ENCODE assay signal across 1 cellular context in genomic region chr1:39690943-39691382, GRCh38.
TF ChIP-seq lines count a peak whose summit lies in the region.

No MANE protein-coding gene starts in this region.

TF ChIP-seq in SK-N-SH treated with all-trans-retinoic acid at 6 μM for 48 hours, 23 proteins besides CTCF, POLR2A, EP300 and RAD21 (continued from another document):
- TF ChIP-seq, protein P1, sequence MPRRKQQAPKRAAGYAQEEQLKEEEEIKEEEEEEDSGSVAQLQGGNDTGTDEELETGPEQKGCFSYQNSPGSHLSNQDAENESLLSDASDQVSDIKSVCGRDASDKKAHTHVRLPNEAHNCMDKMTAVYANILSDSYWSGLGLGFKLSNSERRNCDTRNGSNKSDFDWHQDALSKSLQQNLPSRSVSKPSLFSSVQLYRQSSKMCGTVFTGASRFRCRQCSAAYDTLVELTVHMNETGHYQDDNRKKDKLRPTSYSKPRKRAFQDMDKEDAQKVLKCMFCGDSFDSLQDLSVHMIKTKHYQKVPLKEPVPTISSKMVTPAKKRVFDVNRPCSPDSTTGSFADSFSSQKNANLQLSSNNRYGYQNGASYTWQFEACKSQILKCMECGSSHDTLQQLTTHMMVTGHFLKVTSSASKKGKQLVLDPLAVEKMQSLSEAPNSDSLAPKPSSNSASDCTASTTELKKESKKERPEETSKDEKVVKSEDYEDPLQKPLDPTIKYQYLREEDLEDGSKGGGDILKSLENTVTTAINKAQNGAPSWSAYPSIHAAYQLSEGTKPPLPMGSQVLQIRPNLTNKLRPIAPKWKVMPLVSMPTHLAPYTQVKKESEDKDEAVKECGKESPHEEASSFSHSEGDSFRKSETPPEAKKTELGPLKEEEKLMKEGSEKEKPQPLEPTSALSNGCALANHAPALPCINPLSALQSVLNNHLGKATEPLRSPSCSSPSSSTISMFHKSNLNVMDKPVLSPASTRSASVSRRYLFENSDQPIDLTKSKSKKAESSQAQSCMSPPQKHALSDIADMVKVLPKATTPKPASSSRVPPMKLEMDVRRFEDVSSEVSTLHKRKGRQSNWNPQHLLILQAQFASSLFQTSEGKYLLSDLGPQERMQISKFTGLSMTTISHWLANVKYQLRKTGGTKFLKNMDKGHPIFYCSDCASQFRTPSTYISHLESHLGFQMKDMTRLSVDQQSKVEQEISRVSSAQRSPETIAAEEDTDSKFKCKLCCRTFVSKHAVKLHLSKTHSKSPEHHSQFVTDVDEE (CRISPR knock-in tag; IDR thresholded peaks at IDR 0.05) = no peak
- TF ChIP-seq, protein P2, sequence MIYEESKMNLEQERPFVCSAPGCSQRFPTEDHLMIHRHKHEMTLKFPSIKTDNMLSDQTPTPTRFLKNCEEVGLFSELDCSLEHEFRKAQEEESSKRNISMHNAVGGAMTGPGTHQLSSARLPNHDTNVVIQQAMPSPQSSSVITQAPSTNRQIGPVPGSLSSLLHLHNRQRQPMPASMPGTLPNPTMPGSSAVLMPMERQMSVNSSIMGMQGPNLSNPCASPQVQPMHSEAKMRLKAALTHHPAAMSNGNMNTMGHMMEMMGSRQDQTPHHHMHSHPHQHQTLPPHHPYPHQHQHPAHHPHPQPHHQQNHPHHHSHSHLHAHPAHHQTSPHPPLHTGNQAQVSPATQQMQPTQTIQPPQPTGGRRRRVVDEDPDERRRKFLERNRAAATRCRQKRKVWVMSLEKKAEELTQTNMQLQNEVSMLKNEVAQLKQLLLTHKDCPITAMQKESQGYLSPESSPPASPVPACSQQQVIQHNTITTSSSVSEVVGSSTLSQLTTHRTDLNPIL (CRISPR knock-in tag; IDR thresholded peaks at IDR 0.05; ENCODE audit: low read depth) = no peak
- TF ChIP-seq, protein P3, sequence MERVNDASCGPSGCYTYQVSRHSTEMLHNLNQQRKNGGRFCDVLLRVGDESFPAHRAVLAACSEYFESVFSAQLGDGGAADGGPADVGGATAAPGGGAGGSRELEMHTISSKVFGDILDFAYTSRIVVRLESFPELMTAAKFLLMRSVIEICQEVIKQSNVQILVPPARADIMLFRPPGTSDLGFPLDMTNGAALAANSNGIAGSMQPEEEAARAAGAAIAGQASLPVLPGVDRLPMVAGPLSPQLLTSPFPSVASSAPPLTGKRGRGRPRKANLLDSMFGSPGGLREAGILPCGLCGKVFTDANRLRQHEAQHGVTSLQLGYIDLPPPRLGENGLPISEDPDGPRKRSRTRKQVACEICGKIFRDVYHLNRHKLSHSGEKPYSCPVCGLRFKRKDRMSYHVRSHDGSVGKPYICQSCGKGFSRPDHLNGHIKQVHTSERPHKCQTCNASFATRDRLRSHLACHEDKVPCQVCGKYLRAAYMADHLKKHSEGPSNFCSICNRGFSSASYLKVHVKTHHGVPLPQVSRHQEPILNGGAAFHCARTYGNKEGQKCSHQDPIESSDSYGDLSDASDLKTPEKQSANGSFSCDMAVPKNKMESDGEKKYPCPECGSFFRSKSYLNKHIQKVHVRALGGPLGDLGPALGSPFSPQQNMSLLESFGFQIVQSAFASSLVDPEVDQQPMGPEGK (CRISPR knock-in tag; IDR thresholded peaks at IDR 0.05; ENCODE audit: borderline replicate concordance) = no peak
- TF ChIP-seq GLIS3 (CRISPR knock-in tag; IDR thresholded peaks at IDR 0.05) (no peak), RARB (CRISPR knock-in tag; IDR thresholded peaks at IDR 0.05) (no peak), OSR1 (CRISPR knock-in tag; IDR thresholded peaks at IDR 0.05) (no peak)
